Comparison of ENCODE assay signal across 1 cellular context in genomic region chr5:72064801-72065570, GRCh38.
TF ChIP-seq lines count a peak whose summit lies in the region.

No MANE protein-coding gene starts in this region.

TF ChIP-seq in H1, 55 proteins besides CTCF, POLR2A, EP300 and RAD21:
- no peak for TF ChIP-seq CBX8 (IDR thresholded peaks at IDR 0.05; ENCODE audit: borderline replicate concordance, low read depth, low read length)
- TF ChIP-seq RNF2 (IDR thresholded peaks at IDR 0.05; ENCODE audit: borderline replicate concordance, low read depth, low read length, missing control alignments, poor library complexity, severe bottlenecking): no peak
- TF ChIP-seq CTBP2 (IDR thresholded peaks at IDR 0.05; ENCODE audit: borderline replicate concordance, insufficient read depth, insufficient read length, low read length): no peak
- no peak for TF ChIP-seq SP1 (IDR thresholded peaks at IDR 0.05; ENCODE audit: low read depth, low read length)
- no peak for TF ChIP-seq MAFK (IDR thresholded peaks at IDR 0.05; ENCODE audit: low read depth, low read length)
- 0 out of 2 replicates have a peak, but pooled peaks have one; percentile 22 for TF ChIP-seq MAX (IDR thresholded peaks at IDR 0.05)
- 0 out of 2 replicates have a peak, but pooled peaks have one; percentile 41 for TF ChIP-seq TCF12 (IDR thresholded peaks at IDR 0.05; ENCODE audit: low read depth, low read length)
- no peak for TF ChIP-seq POLR2AphosphoS5 (IDR thresholded peaks at IDR 0.05; ENCODE audit: low read depth, low read length)
